In genomic region chr15:54609152-54609551, GRCh38 we compare ENCODE assay signal across 27 cellular contexts.
"Had no signal": no experiment of that assay in that cellular context is flagged by ENCODE, and none has a peak within 500 bp of the region (broad histone marks: within the 10 kb centered on the region; RNA-seq: fewer than 3 reads in every experiment).

No MANE protein-coding gene starts in this region.

- H3K27me3 ChIP-seq: stomach, suprapubic skin, testis, thyroid gland, tibial artery, tibial nerve, transverse colon, upper lobe of left lung, upper lobe of right lung, uterus, vagina had no signal

- H3K36me3 ChIP-seq: stomach, suprapubic skin, thoracic aorta, thyroid gland, tibial artery, tibial nerve, transverse colon, upper lobe of left lung, upper lobe of right lung, uterus, vagina had no signal

- H3K27ac Mint-ChIP-seq: stimulated activated effector memory CD8-positive, alpha-beta T cell treated with anti-CD3 and anti-CD28 coated beads, Interleukin-12 subunit alpha, Interleukin-12 subunit beta, amount 100 ng/mL, for 72 hours; stimulated activated memory B cell treated with anti-CD40 and anti-IgM and Interleukin-4, amounts not matched to agents 10 μg/mL and 1 μg/mL and 100 μg/mL, for 72 hours; stimulated activated naive B cell treated with anti-CD40 and anti-IgM and Interleukin-4, amounts not matched to agents 10 μg/mL and 1 μg/mL and 100 μg/mL, for 72 hours; stimulated activated naive CD8-positive, alpha-beta T cell treated with anti-CD3 and anti-CD28 coated beads, Interleukin-15, amount 100 ng/mL, for 72 hours; stimulated activated naive CD8-positive, alpha-beta T cell treated with anti-CD3 and anti-CD28 coated beads, Interleukin-15, Interleukin-2, amounts not matched to agents 100 ng/mL and 50 ng/mL, for 24 hours had no signal

- DNase-seq: stimulated activated CD4-positive, alpha-beta T cell treated with anti-CD3 and anti-CD28 coated beads, Interleukin-2, amount 100 ng/mL, for 24 hours; stimulated activated CD4-positive, alpha-beta T cell treated with anti-CD3 and anti-CD28 coated beads, Interleukin-2, amount 100 ng/mL, for 48 hours; stimulated activated CD4-positive, alpha-beta T cell treated with anti-CD3 and anti-CD28 coated beads, Interleukin-4, amount 100 ng/mL, for 1 hour; stimulated activated CD4-positive, alpha-beta T cell treated with anti-CD3 and anti-CD28 coated beads, Interleukin-4, amount 100 ng/mL, for 24 hours; stimulated activated CD4-positive, alpha-beta T cell treated with anti-CD3 and anti-CD28 coated beads, Interleukin-4, amount 100 ng/mL, for 4 hours; stimulated activated CD8-positive, alpha-beta memory T cell treated with anti-CD3 and anti-CD28 coated beads, Interleukin-4, amount 100 ng/mL, for 48 hours; stimulated activated naive B cell treated with anti-CD40 and anti-IgM and Interleukin-4, amounts not matched to agents 10 μg/mL and 1 μg/mL and 100 μg/mL, for 72 hours; stimulated activated naive CD4-positive, alpha-beta T cell; stimulated activated naive CD4-positive, alpha-beta T cell treated with Interleukin-2 at 50 U/mL for 16 hours; stimulated activated naive CD8-positive, alpha-beta T cell treated with anti-CD3 and anti-CD28 coated beads, Interleukin-15, amount 100 ng/mL, for 72 hours; stimulated activated naive CD8-positive, alpha-beta T cell treated with anti-CD3 and anti-CD28 coated beads, Interleukin-15, Interleukin-2, amounts not matched to agents 100 U/mL and 50 U/mL, for 24 hours; stomach; testis; thyroid gland; tibial artery; transverse colon; trophoblast cell; upper lobe of left lung; upper lobe of right lung; uterus had no signal

- H3K4me3 ChIP-seq: stomach, suprapubic skin, testis, thoracic aorta, thyroid gland, tibial artery, tibial nerve, transverse colon, upper lobe of left lung, upper lobe of right lung, uterus, vagina had no signal

- H3K27me3 Mint-ChIP-seq: stimulated activated memory B cell treated with anti-CD40 and anti-IgM and Interleukin-4, amounts not matched to agents 10 μg/mL and 1 μg/mL and 100 μg/mL, for 72 hours; stimulated activated naive B cell treated with anti-CD40 and anti-IgM and Interleukin-4, amounts not matched to agents 10 μg/mL and 1 μg/mL and 100 μg/mL, for 72 hours had no signal

- H3K4me1 Mint-ChIP-seq: stimulated activated effector memory CD8-positive, alpha-beta T cell treated with anti-CD3 and anti-CD28 coated beads, Interleukin-12 subunit alpha, Interleukin-12 subunit beta, amount 100 ng/mL, for 72 hours; stimulated activated memory B cell treated with anti-CD40 and anti-IgM and Interleukin-4, amounts not matched to agents 10 μg/mL and 1 μg/mL and 100 μg/mL, for 72 hours; stimulated activated naive B cell treated with anti-CD40 and anti-IgM and Interleukin-4, amounts not matched to agents 10 μg/mL and 1 μg/mL and 100 μg/mL, for 72 hours; stimulated activated naive CD8-positive, alpha-beta T cell treated with anti-CD3 and anti-CD28 coated beads, Interleukin-15, amount 100 ng/mL, for 72 hours had no signal

- H3K9me3 ChIP-seq: stomach, suprapubic skin, testis, thoracic aorta, thyroid gland, tibial artery, tibial nerve, transverse colon, upper lobe of left lung, upper lobe of right lung, uterus, vagina had no signal

- H3K9me3 Mint-ChIP-seq: stimulated activated effector memory CD8-positive, alpha-beta T cell treated with anti-CD3 and anti-CD28 coated beads, Interleukin-12 subunit alpha, Interleukin-12 subunit beta, amount 100 ng/mL, for 72 hours; stimulated activated naive B cell treated with anti-CD40 and anti-IgM and Interleukin-4, amounts not matched to agents 10 μg/mL and 1 μg/mL and 100 μg/mL, for 72 hours; stimulated activated naive CD8-positive, alpha-beta T cell treated with anti-CD3 and anti-CD28 coated beads, Interleukin-15, amount 100 ng/mL, for 72 hours; stimulated activated naive CD8-positive, alpha-beta T cell treated with anti-CD3 and anti-CD28 coated beads, Interleukin-15, Interleukin-2, amounts not matched to agents 100 ng/mL and 50 ng/mL, for 24 hours had no signal

- H3K27ac ChIP-seq: stomach, suprapubic skin, testis, thoracic aorta, thyroid gland, tibial artery, tibial nerve, transverse colon, upper lobe of left lung, upper lobe of right lung, uterus, vagina had no signal

- H3K36me3 Mint-ChIP-seq: stimulated activated effector memory CD8-positive, alpha-beta T cell treated with anti-CD3 and anti-CD28 coated beads, Interleukin-12 subunit alpha, Interleukin-12 subunit beta, amount 100 ng/mL, for 72 hours; stimulated activated memory B cell treated with anti-CD40 and anti-IgM and Interleukin-4, amounts not matched to agents 10 μg/mL and 1 μg/mL and 100 μg/mL, for 72 hours; stimulated activated naive B cell treated with anti-CD40 and anti-IgM and Interleukin-4, amounts not matched to agents 10 μg/mL and 1 μg/mL and 100 μg/mL, for 72 hours had no signal

- H3K4me3 Mint-ChIP-seq: stimulated activated effector memory CD8-positive, alpha-beta T cell treated with anti-CD3 and anti-CD28 coated beads, Interleukin-12 subunit alpha, Interleukin-12 subunit beta, amount 100 ng/mL, for 72 hours; stimulated activated memory B cell treated with anti-CD40 and anti-IgM and Interleukin-4, amounts not matched to agents 10 μg/mL and 1 μg/mL and 100 μg/mL, for 72 hours; stimulated activated naive B cell treated with anti-CD40 and anti-IgM and Interleukin-4, amounts not matched to agents 10 μg/mL and 1 μg/mL and 100 μg/mL, for 72 hours; stimulated activated naive CD8-positive, alpha-beta T cell treated with anti-CD3 and anti-CD28 coated beads, Interleukin-15, amount 100 ng/mL, for 72 hours; stimulated activated naive CD8-positive, alpha-beta T cell treated with anti-CD3 and anti-CD28 coated beads, Interleukin-15, Interleukin-2, amounts not matched to agents 100 ng/mL and 50 ng/mL, for 24 hours had no signal
